In the genomic region with DNA sequence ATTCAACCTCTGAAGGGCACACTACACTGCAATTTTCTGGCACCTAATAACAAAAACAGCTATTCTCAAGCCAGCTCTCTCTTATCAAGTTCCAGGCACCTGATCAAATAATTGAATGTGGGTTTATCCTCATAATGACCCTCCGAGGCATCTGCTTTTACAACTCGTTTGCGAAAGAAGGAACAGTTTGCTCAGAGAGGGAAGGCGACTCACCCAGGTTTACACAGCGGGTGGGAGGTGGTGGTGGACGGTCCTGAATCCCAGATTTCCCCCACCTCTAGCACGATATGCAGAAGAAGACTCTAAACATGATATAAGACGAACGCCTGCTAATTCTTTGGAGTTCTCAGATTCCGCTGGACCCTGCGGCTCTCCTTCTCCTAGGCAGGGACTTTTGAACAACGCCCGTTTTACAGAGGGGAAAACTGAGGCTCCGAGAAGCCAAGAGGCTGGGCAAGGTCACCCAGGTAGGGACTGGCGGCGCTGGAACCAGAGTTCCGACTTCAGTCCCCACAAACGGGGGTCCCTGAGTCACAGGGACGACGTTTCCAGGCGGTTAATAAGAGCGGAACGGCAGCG, we compare ENCODE assay signal across 1 cellular context.
TF ChIP-seq lines count a peak whose summit lies in the region.

No MANE protein-coding gene starts in this region.

TF ChIP-seq in GM23338, 12 proteins besides CTCF, POLR2A, EP300 and RAD21 (continued from another document):
- TF ChIP-seq, protein P1, sequence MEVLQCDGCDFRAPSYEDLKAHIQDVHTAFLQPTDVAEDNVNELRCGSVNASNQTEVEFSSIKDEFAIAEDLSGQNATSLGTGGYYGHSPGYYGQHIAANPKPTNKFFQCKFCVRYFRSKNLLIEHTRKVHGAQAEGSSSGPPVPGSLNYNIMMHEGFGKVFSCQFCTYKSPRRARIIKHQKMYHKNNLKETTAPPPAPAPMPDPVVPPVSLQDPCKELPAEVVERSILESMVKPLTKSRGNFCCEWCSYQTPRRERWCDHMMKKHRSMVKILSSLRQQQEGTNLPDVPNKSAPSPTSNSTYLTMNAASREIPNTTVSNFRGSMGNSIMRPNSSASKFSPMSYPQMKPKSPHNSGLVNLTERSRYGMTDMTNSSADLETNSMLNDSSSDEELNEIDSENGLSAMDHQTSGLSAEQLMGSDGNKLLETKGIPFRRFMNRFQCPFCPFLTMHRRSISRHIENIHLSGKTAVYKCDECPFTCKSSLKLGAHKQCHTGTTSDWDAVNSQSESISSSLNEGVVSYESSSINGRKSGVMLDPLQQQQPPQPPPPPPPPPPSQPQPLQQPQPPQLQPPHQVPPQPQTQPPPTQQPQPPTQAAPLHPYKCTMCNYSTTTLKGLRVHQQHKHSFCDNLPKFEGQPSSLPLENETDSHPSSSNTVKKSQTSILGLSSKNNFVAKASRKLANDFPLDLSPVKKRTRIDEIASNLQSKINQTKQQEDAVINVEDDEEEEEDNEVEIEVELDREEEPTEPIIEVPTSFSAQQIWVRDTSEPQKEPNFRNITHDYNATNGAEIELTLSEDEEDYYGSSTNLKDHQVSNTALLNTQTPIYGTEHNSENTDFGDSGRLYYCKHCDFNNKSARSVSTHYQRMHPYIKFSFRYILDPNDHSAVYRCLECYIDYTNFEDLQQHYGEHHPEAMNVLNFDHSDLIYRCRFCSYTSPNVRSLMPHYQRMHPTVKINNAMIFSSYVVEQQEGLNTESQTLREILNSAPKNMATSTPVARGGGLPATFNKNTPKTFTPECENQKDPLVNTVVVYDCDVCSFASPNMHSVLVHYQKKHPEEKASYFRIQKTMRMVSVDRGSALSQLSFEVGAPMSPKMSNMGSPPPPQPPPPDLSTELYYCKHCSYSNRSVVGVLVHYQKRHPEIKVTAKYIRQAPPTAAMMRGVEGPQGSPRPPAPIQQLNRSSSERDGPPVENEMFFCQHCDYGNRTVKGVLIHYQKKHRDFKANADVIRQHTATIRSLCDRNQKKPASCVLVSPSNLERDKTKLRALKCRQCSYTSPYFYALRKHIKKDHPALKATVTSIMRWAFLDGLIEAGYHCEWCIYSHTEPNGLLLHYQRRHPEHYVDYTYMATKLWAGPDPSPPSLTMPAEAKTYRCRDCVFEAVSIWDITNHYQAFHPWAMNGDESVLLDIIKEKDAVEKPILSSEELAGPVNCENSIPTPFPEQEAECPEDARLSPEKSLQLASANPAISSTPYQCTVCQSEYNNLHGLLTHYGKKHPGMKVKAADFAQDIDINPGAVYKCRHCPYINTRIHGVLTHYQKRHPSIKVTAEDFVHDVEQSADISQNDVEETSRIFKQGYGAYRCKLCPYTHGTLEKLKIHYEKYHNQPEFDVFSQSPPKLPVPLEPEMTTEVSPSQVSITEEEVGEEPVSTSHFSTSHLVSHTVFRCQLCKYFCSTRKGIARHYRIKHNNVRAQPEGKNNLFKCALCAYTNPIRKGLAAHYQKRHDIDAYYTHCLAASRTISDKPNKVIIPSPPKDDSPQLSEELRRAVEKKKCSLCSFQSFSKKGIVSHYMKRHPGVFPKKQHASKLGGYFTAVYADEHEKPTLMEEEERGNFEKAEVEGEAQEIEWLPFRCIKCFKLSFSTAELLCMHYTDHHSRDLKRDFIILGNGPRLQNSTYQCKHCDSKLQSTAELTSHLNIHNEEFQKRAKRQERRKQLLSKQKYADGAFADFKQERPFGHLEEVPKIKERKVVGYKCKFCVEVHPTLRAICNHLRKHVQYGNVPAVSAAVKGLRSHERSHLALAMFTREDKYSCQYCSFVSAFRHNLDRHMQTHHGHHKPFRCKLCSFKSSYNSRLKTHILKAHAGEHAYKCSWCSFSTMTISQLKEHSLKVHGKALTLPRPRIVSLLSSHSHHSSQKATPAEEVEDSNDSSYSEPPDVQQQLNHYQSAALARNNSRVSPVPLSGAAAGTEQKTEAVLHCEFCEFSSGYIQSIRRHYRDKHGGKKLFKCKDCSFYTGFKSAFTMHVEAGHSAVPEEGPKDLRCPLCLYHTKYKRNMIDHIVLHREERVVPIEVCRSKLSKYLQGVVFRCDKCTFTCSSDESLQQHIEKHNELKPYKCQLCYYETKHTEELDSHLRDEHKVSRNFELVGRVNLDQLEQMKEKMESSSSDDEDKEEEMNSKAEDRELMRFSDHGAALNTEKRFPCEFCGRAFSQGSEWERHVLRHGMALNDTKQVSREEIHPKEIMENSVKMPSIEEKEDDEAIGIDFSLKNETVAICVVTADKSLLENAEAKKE (CRISPR knock-in tag; IDR thresholded peaks at IDR 0.05): no peak
- no peak for TF ChIP-seq ZNF331 (CRISPR knock-in tag; IDR thresholded peaks at IDR 0.05; ENCODE audit: low read depth)
